In genomic region chr12:65459545-65459944, GRCh38 we compare ENCODE assay signal across 19 cellular contexts.
DNase-seq lines count a peak whose midpoint lies in the region; ATAC-seq and TF ChIP-seq lines count a peak whose summit lies in the region.
"Had no signal": no experiment of that assay in that cellular context is flagged by ENCODE, and none has a peak within 500 bp of the region (broad histone marks: within the 10 kb centered on the region; RNA-seq: fewer than 3 reads in every experiment).

No MANE protein-coding gene starts in this region.

- 0 out of 2 replicates have a peak overlapping the region, but pooled peaks have one; percentile 2 for H3K9ac ChIP-seq in HCT116 (ENCODE audit: low read length)

- H3K27ac ChIP-seq in HCT116 (ENCODE audit: low read depth, low read length): peak overlapping the region; percentile 1; the same call in 1 of the 2 replicates

- POLR2A ChIA-PET in HCT116 (lab: Charles Lee): no interaction called here
- POLR2A ChIA-PET in WTC11 (lab: Charles Lee): no interaction called here

- RAD21 ChIA-PET in HCT116 (lab: Charles Lee; ENCODE audit: low non-redundant PET in 1 of 2, low total read pairs in 2 of 2, uncharacterized antibody in 2 of 2, unreplicated experiment in 2 of 2): no interaction called here

- intact Hi-C loops in HCT116 (cut with micrococcal nuclease): no loop called here

- H3K9me3 ChIP-seq in HCT116 (ENCODE audit: control insufficient read depth in 1 of 2, insufficient read depth in 1 of 2, low read depth in 1 of 2, low read length in 2 of 2): no peaks in the 10 kb centered on the region
- H3K9me3 ChIP-seq: Caco-2, HAP-1 had no signal

- no peak for TF ChIP-seq POLR2A in HCT116 (IDR thresholded peaks at IDR 0.05; ENCODE audit: borderline replicate concordance, extremely low read depth, insufficient read depth, insufficient read length)

- H3K27ac Mint-ChIP-seq in nephron: peak overlapping the region; percentile 54 to 90 (median 74)
- H3K27ac Mint-ChIP-seq in WTC11: no peak overlapping the region
- H3K27ac Mint-ChIP-seq: CD4-positive, CD25-positive, alpha-beta regulatory T cell; CD8-positive, alpha-beta T cell; GM23338 had no signal

- no peak for DNase-seq in HCT116 (ENCODE audit: low read depth, low spot score)
- DNase-seq in left lobe of liver (ENCODE audit: low spot score): no peak
- no peak for DNase-seq in WTC11 (ENCODE audit: low spot score)
- DNase-seq: 8988T; C1 segment of cervical spinal cord; Caco-2; CD4-positive, CD25-positive, alpha-beta regulatory T cell; CD8-positive, alpha-beta T cell; DMS153; DND-41; GDM1 had no signal

- no TSS peak for BruUV-seq in HCT116 (replicated peaks; lab: Mats Ljungman, UMichigan)

- H4K20me1 ChIP-seq in HCT116 (ENCODE audit: insufficient read depth): no peaks in the 10 kb centered on the region

- H3K9me3 Mint-ChIP-seq in nephron (no peaks in the 10 kb centered on the region), WTC11 (peaks cover 11% of the 10 kb centered on the region)
- H3K9me3 Mint-ChIP-seq: GM23338 had no signal

- H3K27me3 Mint-ChIP-seq in nephron (ENCODE audit: low read depth) (no peaks in the 10 kb centered on the region), WTC11 (ENCODE audit: low read depth) (no peaks in the 10 kb centered on the region)
- H3K27me3 Mint-ChIP-seq: CD4-positive, CD25-positive, alpha-beta regulatory T cell had no signal

- no peaks in the 10 kb centered on the region for H3K9me2 ChIP-seq in HCT116 (ENCODE audit: insufficient read depth)

- H3K4me2 ChIP-seq in HCT116 (ENCODE audit: low read length): no peak overlapping the region
- H3K4me2 ChIP-seq: GM23338 had no signal

- H3K4me3 Mint-ChIP-seq in nephron (no peak overlapping the region), WTC11 (no peak overlapping the region)
- H3K4me3 Mint-ChIP-seq: CD4-positive, CD25-positive, alpha-beta regulatory T cell; CD8-positive, alpha-beta T cell; GM23338 had no signal

- no peak overlapping the region for H3K4me3 ChIP-seq in HCT116 (replicated peaks in 1 of 2; ENCODE audit: low read depth in 1 of 2, low read length in 2 of 2)
- H3K4me3 ChIP-seq: GM12878, GM23338, HAP-1 had no signal

- no peaks in the 10 kb centered on the region for H3K36me3 Mint-ChIP-seq in nephron (ENCODE audit: low read depth)
- no peaks in the 10 kb centered on the region for H3K36me3 Mint-ChIP-seq in WTC11
- H3K36me3 Mint-ChIP-seq: CD4-positive, CD25-positive, alpha-beta regulatory T cell; CD8-positive, alpha-beta T cell had no signal

- ATAC-seq in HCT116 (no peak), SK-N-SH treated with all-trans-retinoic acid at 6 μM for 48 hours (peak; percentile 63), left lobe of liver (peak; percentile 17), HG02759 (IDR thresholded peaks at IDR 0.05; ENCODE audit: unreplicated experiment) (no peak), HG03039 (IDR thresholded peaks at IDR 0.05; ENCODE audit: unreplicated experiment) (no peak), WTC11 (no peak), HG03442 (IDR thresholded peaks at IDR 0.05; ENCODE audit: unreplicated experiment) (no peak)
- ATAC-seq: CD8-positive, alpha-beta T cell; GM12878 had no signal

- no peaks in the 10 kb centered on the region for H3K36me3 ChIP-seq in HCT116 (ENCODE audit: control insufficient read depth in 1 of 2, insufficient read depth in 2 of 2, low read length in 2 of 2)
- H3K36me3 ChIP-seq: HAP-1 had no signal

- peaks cover 47 to 53% of the 10 kb centered on the region in 2 experiments for H3K4me1 ChIP-seq in HCT116 (ENCODE audit: control insufficient read depth in 1 of 2, insufficient read depth in 2 of 2, low read length in 2 of 2)
- H3K4me1 ChIP-seq: Caco-2, HAP-1 had no signal

- H2AFZ ChIP-seq in HCT116 (ENCODE audit: low read depth, low read length, poor library complexity, severe bottlenecking): no peak overlapping the region

- TF ChIP-seq CTCF in HCT116 (IDR thresholded peaks at IDR 0.05 in 2 of 3, conservative IDR thresholded peaks at IDR 0.05 in 1 of 3; ENCODE audit: borderline replicate concordance in 1 of 3, insufficient read depth in 1 of 3, low read depth in 2 of 3, low read length in 2 of 3) (no peak), nephron (IDR thresholded peaks at IDR 0.05; ENCODE audit: unreplicated experiment in 3 of 3) (no peak), WTC11 (IDR thresholded peaks at IDR 0.05) (no peak)

- no peaks in the 10 kb centered on the region for H3K79me2 ChIP-seq in HCT116 (ENCODE audit: insufficient read depth, low read length)

- CTCF ChIA-PET in HCT116 (lab: Charles Lee): no interaction called here
- CTCF ChIA-PET in WTC11 (lab: Charles Lee): interaction anchor here (0.8 to 1.1 kb wide), 3 partner anchors 97 to 628 kb away, joined by 3 to 4 read pairs (median 3); no protein-coding TSS in a partner anchor

- peaks cover 24% of the 10 kb centered on the region for H3K4me1 Mint-ChIP-seq in nephron
- H3K4me1 Mint-ChIP-seq in WTC11: 0 out of 2 replicates have a peak, but pooled peaks cover 2% of the 10 kb centered on the region
- H3K4me1 Mint-ChIP-seq: CD4-positive, CD25-positive, alpha-beta regulatory T cell; GM23338 had no signal

- no peaks in the 10 kb centered on the region for H3K27me3 ChIP-seq in HCT116 (ENCODE audit: insufficient read depth, low read length)

- no peak for TF ChIP-seq RAD21 in HCT116 (IDR thresholded peaks at IDR 0.05; ENCODE audit: low read depth)

TF ChIP-seq in HCT116, 20 proteins besides CTCF, POLR2A, EP300 and RAD21 (continues in another document):
- TF ChIP-seq YY1 (IDR thresholded peaks at IDR 0.05; ENCODE audit: extremely low read depth, insufficient replicate concordance, low read depth, low read length): no peak

TF ChIP-seq in SK-N-SH treated with all-trans-retinoic acid at 6 μM for 48 hours, 23 proteins besides CTCF, POLR2A, EP300 and RAD21 (continues in another document):
- TF ChIP-seq CSDC2 (CRISPR knock-in tag; IDR thresholded peaks at IDR 0.05) (no peak), PATZ1 (CRISPR knock-in tag; IDR thresholded peaks at IDR 0.05; ENCODE audit: borderline replicate concordance) (no peak), PPARA (CRISPR knock-in tag; IDR thresholded peaks at IDR 0.05; ENCODE audit: borderline replicate concordance) (no peak), ZNF8 (CRISPR knock-in tag; IDR thresholded peaks at IDR 0.05) (no peak), ZFP3 (CRISPR knock-in tag; IDR thresholded peaks at IDR 0.05) (no peak), ZNF70 (CRISPR knock-in tag; IDR thresholded peaks at IDR 0.05) (no peak), ZFP30 (CRISPR knock-in tag; IDR thresholded peaks at IDR 0.05) (no peak)

TF ChIP-seq in WTC11, 78 proteins besides CTCF, POLR2A, EP300 and RAD21:
- TF ChIP-seq MYBL2 (CRISPR knock-in tag; IDR thresholded peaks at IDR 0.05) (no peak), MLX (CRISPR knock-in tag; IDR thresholded peaks at IDR 0.05) (no peak)

Comparison
In these comparisons a context has a peak if more than half of its experiments do, and no peak if none do; other contexts are left out.
1. ATAC-seq: peak in SK-N-SH treated with all-trans-retinoic acid at 6 μM for 48 hours (single experiment) and left lobe of liver (single experiment); none in HCT116 (single experiment), HG02759 (single experiment), HG03039 (single experiment), WTC11 (single experiment) and HG03442 (single experiment).